8 cellular contexts compared by ENCODE assay signal in genomic region chr1:92538048-92538412, GRCh38. TPM values are rescaled to one million over a fixed set of nuclear protein-coding genes. Genes with fewer than 3 reads are reported as not detected.
DNase-seq lines count a peak whose midpoint lies in the region; ATAC-seq and TF ChIP-seq lines count a peak whose summit lies in the region.

No MANE protein-coding gene starts in this region.

- peaks cover 6% of the 10 kb centered on the region for H3K9me3 Mint-ChIP-seq in activated CD4-positive, alpha-beta T cell treated with anti-CD3 and anti-CD28 coated beads for 36 hours (ENCODE audit: low read depth)

- no TSS peak for BruUV-seq in PC-9 (replicated peaks; lab: Mats Ljungman, UMichigan)

- no peaks in the 10 kb centered on the region for H3K36me3 ChIP-seq in osteoblast (ENCODE audit: insufficient read depth, low read length)
- no peaks in the 10 kb centered on the region for H3K36me3 ChIP-seq in PC-9 (ENCODE audit: low read depth)

- H3K9me3 ChIP-seq in osteoblast (ENCODE audit: low read depth, low read length) (no peaks in the 10 kb centered on the region), PC-9 (ENCODE audit: insufficient read depth, low read depth) (no peaks in the 10 kb centered on the region)

- H2AFZ ChIP-seq in osteoblast (ENCODE audit: low read length) (no peak overlapping the region), PC-9 (no peak overlapping the region)

- no peak for TF ChIP-seq CTCF in osteoblast (IDR thresholded peaks at IDR 0.05; ENCODE audit: extremely low read depth, low read depth, low read length)
- no peak for TF ChIP-seq CTCF in PC-9 (conservative IDR thresholded peaks at IDR 0.05)

- 0 out of 2 replicates have a peak, but pooled peaks cover 3% of the 10 kb centered on the region for H3K9me2 ChIP-seq in PC-9 (ENCODE audit: insufficient read depth)

- peaks cover 24% of the 10 kb centered on the region for H3K4me1 ChIP-seq in osteoblast (ENCODE audit: insufficient read depth, low read length)
- H3K4me1 ChIP-seq in PC-9 (replicated peaks; ENCODE audit: insufficient read depth), result no peaks in the 10 kb centered on the region

- H3K36me3 Mint-ChIP-seq in activated CD4-positive, alpha-beta T cell treated with anti-CD3 and anti-CD28 coated beads for 36 hours (ENCODE audit: low read depth), result peaks cover 61% of the 10 kb centered on the region

- CTCF ChIA-PET in activated CD4-positive, alpha-beta T cell treated with anti-CD3 and anti-CD28 coated beads for 36 hours (lab: Charles Lee), result interaction anchor here (1.0 to 3.9 kb wide), 17 partner anchors 11 to 227 kb away, joined by 3 to 36 read pairs (median 5); partner anchors contain the start of gene GFI1
- CTCF ChIA-PET in PC-9 (lab: Charles Lee), result no interaction called here

- ATAC-seq in activated CD4-positive, alpha-beta T cell treated with anti-CD3 and anti-CD28 coated beads for 36 hours, result peak; percentile 67
- peak; percentile 73 for ATAC-seq in HG02678 (IDR thresholded peaks at IDR 0.05; ENCODE audit: unreplicated experiment)

- no peak overlapping the region for H3K4me3 ChIP-seq in osteoblast (ENCODE audit: insufficient read depth, low read length)
- no peak overlapping the region for H3K4me3 ChIP-seq in PC-9

- H3K79me2 ChIP-seq in osteoblast (ENCODE audit: insufficient read depth, low read length) (no peaks in the 10 kb centered on the region), PC-9 (ENCODE audit: low read depth) (no peaks in the 10 kb centered on the region)

- H3K27me3 Mint-ChIP-seq in activated CD4-positive, alpha-beta T cell treated with anti-CD3 and anti-CD28 coated beads for 36 hours, result no peaks in the 10 kb centered on the region

- H3K27me3 ChIP-seq in osteoblast (ENCODE audit: insufficient read depth, low read length) (no peaks in the 10 kb centered on the region), PC-9 (ENCODE audit: insufficient read depth, low read depth) (no peaks in the 10 kb centered on the region)

- H3K4me2 ChIP-seq in osteoblast (ENCODE audit: insufficient read depth, low read length) (peak overlapping the region; percentile 8), PC-9 (no peak overlapping the region)

- H3K27ac Mint-ChIP-seq in activated CD4-positive, alpha-beta T cell treated with anti-CD3 and anti-CD28 coated beads for 36 hours, result peak overlapping the region; percentile 98

- peaks cover 87% of the 10 kb centered on the region for H3K4me1 Mint-ChIP-seq in activated CD4-positive, alpha-beta T cell treated with anti-CD3 and anti-CD28 coated beads for 36 hours

- H3K4me3 Mint-ChIP-seq in activated CD4-positive, alpha-beta T cell treated with anti-CD3 and anti-CD28 coated beads for 36 hours, result peak overlapping the region; percentile 70

- peak; percentile 21 for DNase-seq in activated CD4-positive, alpha-beta T cell treated with anti-CD3 and anti-CD28 coated beads for 36 hours
- DNase-seq in activated CD4-positive, alpha-beta T cell treated with anti-CD3 and anti-CD28 coated beads, Interleukin-2, amount 50 U/mL, for 48 hours, result no peak
- DNase-seq in RPMI8226, result peak; percentile 10
- peak; percentile 9 for DNase-seq in osteoblast (ENCODE audit: insufficient read length, low spot score, missing footprints)
- DNase-seq in PC-9, result no peak
- no peak for DNase-seq in mesenteric fat pad (ENCODE audit: low spot score)
- no peak for DNase-seq in head of caudate nucleus

- no peaks in the 10 kb centered on the region for H3F3A ChIP-seq in PC-9 (ENCODE audit: insufficient read depth, low read depth)

- H3K27ac ChIP-seq in osteoblast (ENCODE audit: low read depth, low read length) (no peak overlapping the region), PC-9 (no peak overlapping the region)

- no peaks in the 10 kb centered on the region for H4K20me1 ChIP-seq in osteoblast (ENCODE audit: insufficient read depth, low read length)
- no peaks in the 10 kb centered on the region for H4K20me1 ChIP-seq in PC-9 (ENCODE audit: insufficient read depth)

- intact Hi-C loops in activated CD4-positive, alpha-beta T cell treated with anti-CD3 and anti-CD28 coated beads for 36 hours (cut with DNase I, micrococcal nuclease), result loop anchor here (1.0 to 5.0 kb wide), 15 partner anchors 19 to 1036 kb away; partner anchors contain the start of genes CDC7 (in 1 of the 2) and DIPK1A (in 1 of the 2)
- intact Hi-C loops in PC-9 (cut with micrococcal nuclease; ENCODE audit: unreplicated experiment) (no loop called here), head of caudate nucleus (cut with DNase I) (no loop called here)

- POLR2A ChIA-PET in activated CD4-positive, alpha-beta T cell treated with anti-CD3 and anti-CD28 coated beads for 36 hours (lab: Charles Lee), result interaction anchor here (0.7 to 3.6 kb wide), 13 partner anchors 14 to 222 kb away, joined by 3 to 101 read pairs (median 8); partner anchors contain the start of gene GFI1
- POLR2A ChIA-PET in PC-9 (lab: Charles Lee; ENCODE audit: unreplicated experiment), result no interaction called here

RNA-seq across cellular contexts. Expression of gene GFI1, which starts 51.3 kb away (rescaled TPM):
- 10 to 100 TPM; 47.7 to 53.7 TPM for total RNA-seq in activated CD4-positive, alpha-beta T cell treated with anti-CD3 and anti-CD28 coated beads for 36 hours
- total RNA-seq in osteoblast (under 0.01 TPM in 1 of 2 replicates, not detected in the other), PC-9 (2021) (0.35 and 0.53 TPM in 2 replicates), mesenteric fat pad (0.51 TPM)

Comparison
In these comparisons a context has a peak if more than half of its experiments do, and no peak if none do; other contexts are left out.
1. DNase-seq: peak in activated CD4-positive, alpha-beta T cell treated with anti-CD3 and anti-CD28 coated beads for 36 hours (single experiment), RPMI8226 (single experiment) and osteoblast (single experiment); none in activated CD4-positive, alpha-beta T cell treated with anti-CD3 and anti-CD28 coated beads, Interleukin-2, amount 50 U/mL, for 48 hours (0 of 2), PC-9 (0 of 2), mesenteric fat pad (single experiment) and head of caudate nucleus (0 of 42).
2. RNA of gene GFI1, which starts 51.3 kb away (total RNA-seq): 47.7 to 53.7 TPM in activated CD4-positive, alpha-beta T cell treated with anti-CD3 and anti-CD28 coated beads for 36 hours; 0.51 TPM in mesenteric fat pad (single experiment), 0.35 to 0.53 TPM in PC-9 and under 0.01 TPM in osteoblast; every median in the first group is over 10 times any median in the second.
3. intact Hi-C loops: an anchor here in activated CD4-positive, alpha-beta T cell treated with anti-CD3 and anti-CD28 coated beads for 36 hours (1.0 to 5.0 kb wide); none called in PC-9 and head of caudate nucleus.